Comparison of ENCODE assay signal across 8 cellular contexts in the genomic region with DNA sequence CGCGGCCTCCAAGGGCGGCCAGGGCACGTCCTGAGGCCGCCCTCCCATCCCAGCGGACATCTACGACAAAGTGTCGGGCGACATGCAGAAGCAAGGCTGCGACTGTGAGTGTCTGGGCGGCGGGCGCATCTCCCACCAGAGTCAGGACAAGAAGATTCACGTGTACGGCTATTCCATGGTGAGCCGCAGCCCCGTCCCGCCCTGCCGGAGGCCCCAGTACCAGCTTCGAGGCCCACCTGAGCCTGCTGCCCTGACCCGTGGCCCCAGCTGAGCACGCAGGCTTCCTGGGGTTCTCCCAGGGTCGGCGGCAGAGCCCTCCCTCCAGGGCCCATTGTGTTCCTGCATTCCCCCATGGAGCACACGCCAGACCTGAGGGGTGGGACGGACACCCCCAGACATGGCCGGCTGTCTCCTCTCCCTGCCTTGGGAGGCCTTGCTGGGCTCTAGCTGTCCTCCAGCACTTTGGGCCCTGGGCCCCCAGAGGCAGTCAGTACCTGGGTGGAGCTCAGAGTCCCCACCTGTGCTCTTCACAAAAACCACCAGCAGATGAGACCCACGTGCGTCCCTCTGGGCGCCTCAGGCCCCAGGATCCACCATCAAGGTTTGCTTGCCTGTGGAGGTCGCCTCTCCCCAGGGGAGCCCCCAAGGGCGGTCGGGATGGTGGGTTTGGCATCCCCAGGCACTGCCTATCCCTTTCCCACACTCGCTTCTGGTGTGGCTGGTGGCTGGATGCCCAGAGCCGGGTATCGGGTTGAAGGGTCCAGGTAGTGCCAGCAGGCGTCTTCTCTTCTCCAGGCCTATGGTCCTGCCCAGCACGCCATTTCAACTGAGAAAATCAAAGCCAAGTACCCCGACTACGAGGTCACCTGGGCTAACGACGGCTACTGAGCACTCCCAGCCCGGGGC. TPM values are rescaled to one million over a fixed set of nuclear protein-coding genes. Genes with fewer than 3 reads are reported as not detected.
A peak's percentile ranks its signal among the peaks of the same experiment; 100 is the strongest.
DNase-seq lines count a peak whose midpoint lies in the region; ATAC-seq and TF ChIP-seq lines count a peak whose summit lies in the region.

No MANE protein-coding gene starts in this region.

- H2AFZ ChIP-seq in OCI-LY7 (ENCODE audit: low read length) (no peak overlapping the region), neuron (ENCODE audit: low read depth, low read length) (no peak overlapping the region)

- H4K20me1 ChIP-seq in OCI-LY7 (ENCODE audit: insufficient read depth, low read length): no peaks in the 10 kb centered on the region

- H3K27ac ChIP-seq in OCI-LY7 (ENCODE audit: low read depth, low read length, poor library complexity, severe bottlenecking): no peak overlapping the region

- DNase-seq in CD14-positive monocyte (ENCODE audit: low spot score) (no peak), OCI-LY7 (ENCODE audit: low spot score) (no peak), endothelial cell (ENCODE audit: low spot score) (no peak), OCI-M2 (lab: John Stamatoyannopoulos, UW; ENCODE audit: unreplicated experiment) (no peak), SIG-M5 (lab: John Stamatoyannopoulos, UW) (no peak)

- H3K36me3 Mint-ChIP-seq in CD14-positive monocyte (peaks cover 0 to 9% of the 10 kb centered on the region in 2 donors), endothelial cell (ENCODE audit: low read depth, unreplicated experiment) (no peaks in the 10 kb centered on the region)

- no peaks in the 10 kb centered on the region for H3K79me2 ChIP-seq in OCI-LY7 (ENCODE audit: insufficient read depth, low read depth, low read length)

- BruUV-seq in OCI-LY7 (replicated peaks; lab: Mats Ljungman, UMichigan): no TSS peak

- ATAC-seq in GM19023 (IDR thresholded peaks at IDR 0.05; ENCODE audit: unreplicated experiment): no peak
- ATAC-seq in HG03196 (IDR thresholded peaks at IDR 0.05; ENCODE audit: unreplicated experiment): no peak

- H3K9me3 ChIP-seq in OCI-LY7 (ENCODE audit: low read length) (no peaks in the 10 kb centered on the region), neuron (ENCODE audit: low read length) (no peaks in the 10 kb centered on the region)

- no peak for TF ChIP-seq CTCF in CD14-positive monocyte (IDR thresholded peaks at IDR 0.05)
- TF ChIP-seq CTCF in OCI-LY7 (conservative IDR thresholded peaks at IDR 0.05; ENCODE audit: low read length): no peak
- no peak for TF ChIP-seq CTCF in endothelial cell (IDR thresholded peaks at IDR 0.05; ENCODE audit: unreplicated experiment)

- POLR2A ChIA-PET in OCI-LY7 (lab: Charles Lee): no interaction called here

- H3K9me3 Mint-ChIP-seq in CD14-positive monocyte: peaks cover 0 to 10% (median 7%) of the 10 kb centered on the region in 7 donors
- no peaks in the 10 kb centered on the region for H3K9me3 Mint-ChIP-seq in endothelial cell (ENCODE audit: unreplicated experiment)

- intact Hi-C loops in CD14-positive monocyte (cut with micrococcal nuclease): loop anchor here (2.0 to 10.0 kb wide), 5 partner anchors 37 to 102 kb away; a partner anchor contains a TSS
- intact Hi-C loops in OCI-LY7 (cut with micrococcal nuclease; ENCODE audit: unreplicated experiment): loop anchor here (1.0 to 2.0 kb wide), 3 partner anchors 16 to 41 kb away; a partner anchor contains a TSS

- H3K4me3 Mint-ChIP-seq in CD14-positive monocyte (peak overlapping the region; percentile 92 to 97), endothelial cell (ENCODE audit: unreplicated experiment) (peak overlapping the region; percentile 90)

- H3K27me3 Mint-ChIP-seq in CD14-positive monocyte (ENCODE audit: low read depth in 3 of 3): peaks cover 19 to 27% (median 20%) of the 10 kb centered on the region in 3 donors
- H3K27me3 Mint-ChIP-seq in endothelial cell (ENCODE audit: unreplicated experiment): peaks cover 8% of the 10 kb centered on the region

- peaks cover 10% of the 10 kb centered on the region for H3K4me1 ChIP-seq in OCI-LY7 (ENCODE audit: insufficient read depth, low read length, poor library complexity, severe bottlenecking)
- H3K4me1 ChIP-seq in neuron (ENCODE audit: insufficient read depth, low read length): peaks cover 16% of the 10 kb centered on the region

- H3K27me3 ChIP-seq in neuron (ENCODE audit: insufficient read depth, low read length): no peaks in the 10 kb centered on the region

- H3K36me3 ChIP-seq in OCI-LY7 (ENCODE audit: insufficient read depth, low read length): peaks cover 4% of the 10 kb centered on the region
- peaks cover 12% of the 10 kb centered on the region for H3K36me3 ChIP-seq in neuron (ENCODE audit: insufficient read depth, low read length)

- no peaks in the 10 kb centered on the region for H3K9me2 ChIP-seq in OCI-LY7 (ENCODE audit: insufficient read depth, low read length)

- H3K27ac Mint-ChIP-seq in CD14-positive monocyte (peak overlapping the region; percentile 63 to 97 (median 82)), endothelial cell (ENCODE audit: unreplicated experiment) (no peak overlapping the region)

- H3K4me3 ChIP-seq in OCI-LY7 (ENCODE audit: low read depth, low read length, poor library complexity, severe bottlenecking) (peak overlapping the region; percentile 87), neuron (ENCODE audit: low read length) (peak overlapping the region; percentile 81)

- CTCF ChIA-PET in OCI-LY7 (lab: Charles Lee; ENCODE audit: unreplicated experiment): no interaction called here

- H3K4me1 Mint-ChIP-seq in CD14-positive monocyte (peaks cover 20% of the 10 kb centered on the region), endothelial cell (ENCODE audit: unreplicated experiment) (no peaks in the 10 kb centered on the region)

- peak overlapping the region; percentile 76 for H3K4me2 ChIP-seq in OCI-LY7 (ENCODE audit: low read length)

RNA-seq across cellular contexts. Expression of a gene that starts 1.0 kb away (rescaled TPM):
- 100 to 1,000 TPM in 1 of 2 donors, 10 to 100 TPM in 1; 94.3 to 163 TPM for polyA plus RNA-seq in CD14-positive monocyte
- 56.9 and 81.9 TPM in 2 replicates for total RNA-seq in OCI-LY7 (2014; rRNA removed; shearing (Covaris generic))
- total RNA-seq in OCI-LY7 (2022): 42.4 and 49.9 TPM in 2 replicates
- total RNA-seq in endothelial cell (ENCODE audit: unreplicated experiment): 134 TPM

RNA-seq across cellular contexts. Expression of a gene that starts 1.9 kb away (rescaled TPM):
- polyA plus RNA-seq in CD14-positive monocyte: under 1 TPM in 1 of 2 donors, not detected in 1; 0.07 TPM
- 11.7 and 14.0 TPM in 2 replicates for total RNA-seq in OCI-LY7 (2014; rRNA removed; shearing (Covaris generic))
- total RNA-seq in OCI-LY7 (2022) (12.7 and 14.2 TPM in 2 replicates), endothelial cell (ENCODE audit: unreplicated experiment) (10.0 TPM)

RNA-seq across cellular contexts. Expression of a gene that starts 7.9 kb away (rescaled TPM):
- under 1 TPM; 0.10 to 0.18 TPM for polyA plus RNA-seq in CD14-positive monocyte
- total RNA-seq in OCI-LY7 (2014; rRNA removed; shearing (Covaris generic)): 2.4 and 2.5 TPM in 2 replicates
- 4.6 and 5.1 TPM in 2 replicates for total RNA-seq in OCI-LY7 (2022)
- total RNA-seq in endothelial cell (ENCODE audit: unreplicated experiment): 0.80 TPM

RNA-seq across cellular contexts. Expression of a gene that starts 15.9 kb away (rescaled TPM):
- polyA plus RNA-seq in CD14-positive monocyte: 100 to 1,000 TPM; 245 to 264 TPM
- total RNA-seq in OCI-LY7 (2014; rRNA removed; shearing (Covaris generic)): 272 and 409 TPM in 2 replicates
- total RNA-seq in OCI-LY7 (2022): 222 and 246 TPM in 2 replicates
- 286 TPM for total RNA-seq in endothelial cell (ENCODE audit: unreplicated experiment)

RNA-seq across cellular contexts. Expression of a gene that starts 36.1 kb away (rescaled TPM):
- polyA plus RNA-seq in CD14-positive monocyte: 1 to 10 TPM; 1.6 to 2.0 TPM
- 31.4 and 34.7 TPM in 2 replicates for total RNA-seq in OCI-LY7 (2014; rRNA removed; shearing (Covaris generic))
- total RNA-seq in OCI-LY7 (2022) (40.5 and 43.7 TPM in 2 replicates), endothelial cell (ENCODE audit: unreplicated experiment) (21.7 TPM)
